Comparison of ENCODE assay signal across 13 cellular contexts in genomic region chr10:47354162-47354561, GRCh38. TPM values are rescaled to one million over a fixed set of nuclear protein-coding genes. Genes with fewer than 3 reads are reported as not detected.
DNase-seq lines count a peak whose midpoint lies in the region; ATAC-seq and TF ChIP-seq lines count a peak whose summit lies in the region.
"Had no signal": no experiment of that assay in that cellular context is flagged by ENCODE, and none has a peak within 500 bp of the region (broad histone marks: within the 10 kb centered on the region; RNA-seq: fewer than 3 reads in every experiment).

No MANE protein-coding gene starts in this region.

- H2BK120ac ChIP-seq in trophoblast cell (ENCODE audit: insufficient read depth, low read length, poor library complexity): no peak overlapping the region

- no peaks in the 10 kb centered on the region for H3K36me3 ChIP-seq in trophoblast cell (ENCODE audit: control insufficient read depth in 1 of 2, insufficient read depth in 2 of 2, low read length in 2 of 2)
- H3K36me3 ChIP-seq in Karpas-422 (ENCODE audit: insufficient read depth, low read length): no peaks in the 10 kb centered on the region

- intact Hi-C loops in Calu3 (cut with micrococcal nuclease; ENCODE audit: unreplicated experiment): no loop called here

- no peaks in the 10 kb centered on the region for H3K79me2 ChIP-seq in trophoblast cell (ENCODE audit: control insufficient read depth, insufficient read depth, low read length, poor library complexity)
- H3K79me2 ChIP-seq in Karpas-422 (ENCODE audit: low read length): no peaks in the 10 kb centered on the region

- H3K27me3 Mint-ChIP-seq in Calu3 (ENCODE audit: unreplicated experiment) (no peaks in the 10 kb centered on the region), chondrocyte (ENCODE audit: low read depth) (no peaks in the 10 kb centered on the region), nephron (ENCODE audit: low read depth) (peaks cover 22% of the 10 kb centered on the region)
- H3K27me3 Mint-ChIP-seq: activated CD4-positive, alpha-beta T cell treated with anti-CD3 and anti-CD28 coated beads, Interleukin-2, amount 10 ng/mL, durations not matched to agents 24 days and 14 days had no signal

- no peak overlapping the region for H4K91ac ChIP-seq in trophoblast cell (ENCODE audit: low read depth, low read length)

- no peak overlapping the region for H2BK5ac ChIP-seq in trophoblast cell (ENCODE audit: low read depth, low read length, poor library complexity)

- no peak for TF ChIP-seq CTCF in Calu3 (IDR thresholded peaks at IDR 0.05; ENCODE audit: unreplicated experiment)
- peak; percentile 60 for TF ChIP-seq CTCF in chondrocyte (IDR thresholded peaks at IDR 0.05)
- peak in 2 of 3 experiments; percentile 11 to 19 for TF ChIP-seq CTCF in nephron (IDR thresholded peaks at IDR 0.05; ENCODE audit: unreplicated experiment in 3 of 3)

- H3K27ac ChIP-seq in trophoblast cell (ENCODE audit: low read depth, low read length): no peak overlapping the region
- no peak overlapping the region for H3K27ac ChIP-seq in Karpas-422 (ENCODE audit: low read length)

- H2AK5ac ChIP-seq in trophoblast cell (ENCODE audit: low read length): no peak overlapping the region

- no peaks in the 10 kb centered on the region for H3K27me3 ChIP-seq in trophoblast cell (ENCODE audit: insufficient read depth, low read length)
- H3K27me3 ChIP-seq in Karpas-422 (ENCODE audit: low read length): no peaks in the 10 kb centered on the region

- H3K14ac ChIP-seq in trophoblast cell (ENCODE audit: low read length): no peak overlapping the region

- H3K9ac ChIP-seq in trophoblast cell (ENCODE audit: low read length) (no peak overlapping the region), Karpas-422 (ENCODE audit: low read length) (no peak overlapping the region)

- no peaks in the 10 kb centered on the region for H4K20me1 ChIP-seq in Karpas-422 (ENCODE audit: insufficient read depth, low read depth, low read length)

- no peak for ATAC-seq in HG03108 (IDR thresholded peaks at IDR 0.05; ENCODE audit: unreplicated experiment)
- ATAC-seq: naive thymus-derived CD8-positive, alpha-beta T cell had no signal

- CTCF ChIA-PET in Calu3 (lab: Charles Lee): interaction anchor here (0.5 to 1.2 kb wide), 2 partner anchors 14 to 204 kb away, joined by 3 to 4 read pairs; no protein-coding TSS in a partner anchor

- TF ChIP-seq RAD21 in Ishikawa (IDR thresholded peaks at IDR 0.05; ENCODE audit: low read depth): peak; percentile 32; the same call in 1 of the 2 replicates

- TF ChIP-seq EP300 in Ishikawa (IDR thresholded peaks at IDR 0.05; ENCODE audit: borderline replicate concordance): no peak

- H3K4me3 Mint-ChIP-seq in Calu3 (ENCODE audit: low read depth, unreplicated experiment) (no peak overlapping the region), chondrocyte (ENCODE audit: unreplicated experiment) (no peak overlapping the region), nephron (no peak overlapping the region)
- H3K4me3 Mint-ChIP-seq: activated CD4-positive, alpha-beta T cell treated with anti-CD3 and anti-CD28 coated beads, Interleukin-2, amount 10 ng/mL, durations not matched to agents 24 days and 14 days; naive thymus-derived CD8-positive, alpha-beta T cell had no signal

- no peak overlapping the region for H3K18ac ChIP-seq in trophoblast cell (ENCODE audit: low read length)

- H2BK12ac ChIP-seq in trophoblast cell (ENCODE audit: low read length): no peak overlapping the region

- H3K23ac ChIP-seq in trophoblast cell (ENCODE audit: low read length): no peak overlapping the region

- H3K36me3 Mint-ChIP-seq in Calu3 (ENCODE audit: insufficient read depth, unreplicated experiment) (no peaks in the 10 kb centered on the region), chondrocyte (ENCODE audit: low read depth) (no peaks in the 10 kb centered on the region), nephron (ENCODE audit: low read depth) (no peaks in the 10 kb centered on the region)
- H3K36me3 Mint-ChIP-seq: naive thymus-derived CD8-positive, alpha-beta T cell had no signal

- WGBS in trophoblast cell (ENCODE audit: extremely low coverage, insufficient coverage, insufficient read length): no CpG with 5 or more reads among the region's 4 CpGs

- H3K4me1 Mint-ChIP-seq in Calu3 (ENCODE audit: low read depth, unreplicated experiment): no peaks in the 10 kb centered on the region
- H3K4me1 Mint-ChIP-seq in chondrocyte (ENCODE audit: low read depth): no peaks in the 10 kb centered on the region
- no peaks in the 10 kb centered on the region for H3K4me1 Mint-ChIP-seq in nephron
- H3K4me1 Mint-ChIP-seq: activated CD4-positive, alpha-beta T cell treated with anti-CD3 and anti-CD28 coated beads, Interleukin-2, amount 10 ng/mL, durations not matched to agents 24 days and 14 days had no signal

- H3K4me1 ChIP-seq in trophoblast cell (ENCODE audit: control insufficient read depth in 1 of 2, insufficient read depth in 2 of 2, low read length in 2 of 2) (no peaks in the 10 kb centered on the region), Karpas-422 (ENCODE audit: low read length) (peaks cover 11% of the 10 kb centered on the region)

- H3K9me3 Mint-ChIP-seq in Calu3 (ENCODE audit: low read depth, unreplicated experiment): no peaks in the 10 kb centered on the region
- no peaks in the 10 kb centered on the region for H3K9me3 Mint-ChIP-seq in chondrocyte (ENCODE audit: low read depth)
- H3K9me3 Mint-ChIP-seq in nephron: no peaks in the 10 kb centered on the region
- H3K9me3 Mint-ChIP-seq: activated CD4-positive, alpha-beta T cell treated with anti-CD3 and anti-CD28 coated beads, Interleukin-2, amount 10 ng/mL, durations not matched to agents 24 days and 14 days; naive thymus-derived CD8-positive, alpha-beta T cell had no signal

- no peaks in the 10 kb centered on the region for H3K9me2 ChIP-seq in Karpas-422 (replicated peaks; ENCODE audit: insufficient read depth, low read length)

- no peak overlapping the region for H4K8ac ChIP-seq in trophoblast cell (ENCODE audit: low read depth, low read length)

- H4K12ac ChIP-seq in trophoblast cell (ENCODE audit: low read depth, low read length): no peak overlapping the region

- H3K4ac ChIP-seq in trophoblast cell (ENCODE audit: low read depth, low read length): no peak overlapping the region

- H3K79me1 ChIP-seq in trophoblast cell (ENCODE audit: low read length): no peaks in the 10 kb centered on the region

- BruUV-seq in Calu3 (replicated peaks; lab: Mats Ljungman, UMichigan): no TSS peak

- no peak overlapping the region for H3K4me2 ChIP-seq in trophoblast cell (ENCODE audit: low read length)
- no peak overlapping the region for H3K4me2 ChIP-seq in Karpas-422 (ENCODE audit: low read depth, low read length, poor library complexity, severe bottlenecking)

- H3K4me3 ChIP-seq in trophoblast cell (ENCODE audit: low read depth, low read length): no peak overlapping the region
- no peak overlapping the region for H3K4me3 ChIP-seq in Karpas-422 (ENCODE audit: low read length)

- no peak overlapping the region for H2AFZ ChIP-seq in trophoblast cell (ENCODE audit: insufficient read depth, low read length, poor library complexity)
- no peak overlapping the region for H2AFZ ChIP-seq in Karpas-422 (ENCODE audit: low read length)

- no peaks in the 10 kb centered on the region for H3K9me3 ChIP-seq in trophoblast cell (ENCODE audit: insufficient read depth, low read depth, low read length)
- H3K9me3 ChIP-seq in Karpas-422 (ENCODE audit: low read length): no peaks in the 10 kb centered on the region

- no peak overlapping the region for H3K27ac Mint-ChIP-seq in Calu3 (ENCODE audit: unreplicated experiment)
- H3K27ac Mint-ChIP-seq in chondrocyte (ENCODE audit: unreplicated experiment): no peak overlapping the region
- no peak overlapping the region for H3K27ac Mint-ChIP-seq in nephron
- H3K27ac Mint-ChIP-seq: activated CD4-positive, alpha-beta T cell treated with anti-CD3 and anti-CD28 coated beads, Interleukin-2, amount 10 ng/mL, durations not matched to agents 24 days and 14 days; naive thymus-derived CD8-positive, alpha-beta T cell had no signal

- DNase-seq in Calu3: peak; percentile 24
- no peak for DNase-seq in chondrocyte (ENCODE audit: low spot score)
- no peak for DNase-seq in trophoblast cell
- DNase-seq in Karpas-422: no peak
- DNase-seq: activated CD4-positive, alpha-beta T cell treated with anti-CD3 and anti-CD28 coated beads, Interleukin-2, amount 10 ng/mL, durations not matched to agents 24 days and 14 days; DMS79; naive thymus-derived CD8-positive, alpha-beta T cell; NCI-H446 had no signal

TF ChIP-seq in Ishikawa, 13 proteins besides CTCF, POLR2A, EP300 and RAD21 (continues in another document):
- TF ChIP-seq EGR1 (IDR thresholded peaks at IDR 0.05): no peak
- TF ChIP-seq TEAD4 (IDR thresholded peaks at IDR 0.05): no peak
- TF ChIP-seq CREB1 (IDR thresholded peaks at IDR 0.05; ENCODE audit: low read depth): no peak
- TF ChIP-seq MAX (IDR thresholded peaks at IDR 0.05): no peak
- no peak for TF ChIP-seq ZBTB7A (IDR thresholded peaks at IDR 0.05; ENCODE audit: low read depth)

RNA-seq across cellular contexts. Expression of gene RBP3, which starts 6.0 kb away (rescaled TPM):
- total RNA-seq in Calu3 (2022): not detected in 2 replicates
- total RNA-seq in chondrocyte: not detected in 3 replicates
- not detected in 2 replicates for polyA plus RNA-seq in trophoblast cell (2013)
- total RNA-seq in Karpas-422 (2014; rRNA removed; shearing (Covaris generic); ENCODE audit: low replicate concordance): not detected in 2 replicates
- total RNA-seq: activated CD4-positive, alpha-beta T cell treated with anti-CD3 and anti-CD28 coated beads, Interleukin-2, amount 10 ng/mL, durations not matched to agents 24 days and 14 days; naive thymus-derived CD8-positive, alpha-beta T cell; skeletal muscle tissue; temporal lobe had no signal
- polyA plus RNA-seq: naive thymus-derived CD8-positive, alpha-beta T cell had no signal

RNA-seq across cellular contexts. Expression of gene ZNF488, which starts 29.9 kb away (rescaled TPM):
- 2.1 and 2.2 TPM in 2 replicates for total RNA-seq in Calu3 (2022)
- total RNA-seq in chondrocyte: 0.10 to 1.1 TPM (median 0.17 TPM) in 3 replicates
- polyA plus RNA-seq in trophoblast cell (2013): 34.5 and 39.7 TPM in 2 replicates
- total RNA-seq in Karpas-422 (2014; rRNA removed; shearing (Covaris generic); ENCODE audit: low replicate concordance): not detected in 2 replicates
- total RNA-seq: activated CD4-positive, alpha-beta T cell treated with anti-CD3 and anti-CD28 coated beads, Interleukin-2, amount 10 ng/mL, durations not matched to agents 24 days and 14 days; naive thymus-derived CD8-positive, alpha-beta T cell had no signal
- polyA plus RNA-seq: naive thymus-derived CD8-positive, alpha-beta T cell had no signal

RNA-seq across cellular contexts. Expression of gene GDF2, which starts 31.9 kb away (rescaled TPM):
- not detected in 2 replicates for total RNA-seq in Calu3 (2022)
- total RNA-seq in chondrocyte: not detected in 3 replicates
- polyA plus RNA-seq in trophoblast cell (2013): not detected in 2 replicates
- not detected in 2 replicates for total RNA-seq in Karpas-422 (2014; rRNA removed; shearing (Covaris generic); ENCODE audit: low replicate concordance)
- total RNA-seq: activated CD4-positive, alpha-beta T cell treated with anti-CD3 and anti-CD28 coated beads, Interleukin-2, amount 10 ng/mL, durations not matched to agents 24 days and 14 days; naive thymus-derived CD8-positive, alpha-beta T cell; skeletal muscle tissue; temporal lobe had no signal
- polyA plus RNA-seq: naive thymus-derived CD8-positive, alpha-beta T cell had no signal

RNA-seq across cellular contexts. Expression of gene GDF10, which starts 54.2 kb away (rescaled TPM):
- total RNA-seq in Calu3 (2022): not detected in 2 replicates
- total RNA-seq in chondrocyte: 0.31 to 3.2 TPM (median 0.67 TPM) in 3 replicates
- 0.04 TPM in 1 of 2 replicates, not detected in the other for polyA plus RNA-seq in trophoblast cell (2013)
- total RNA-seq in Karpas-422 (2014; rRNA removed; shearing (Covaris generic); ENCODE audit: low replicate concordance): not detected in 2 replicates
